9 cellular contexts compared by ENCODE assay signal in genomic region chr18:22667616-22668422, GRCh38.
DNase-seq lines count a peak whose midpoint lies in the region; ATAC-seq and TF ChIP-seq lines count a peak whose summit lies in the region.
"Had no signal": no experiment of that assay in that cellular context is flagged by ENCODE, and none has a peak within 500 bp of the region (broad histone marks: within the 10 kb centered on the region; RNA-seq: fewer than 3 reads in every experiment).

No MANE protein-coding gene starts in this region.

- H3K9me3 Mint-ChIP-seq in Caco-2 (ENCODE audit: unreplicated experiment): peaks cover 7% of the 10 kb centered on the region

- no peak overlapping the region for H3K4me3 Mint-ChIP-seq in Caco-2 (ENCODE audit: unreplicated experiment)

- ATAC-seq in GM18499 (IDR thresholded peaks at IDR 0.05; ENCODE audit: insufficient read depth, unreplicated experiment) (peak; percentile 49), HG03439 (IDR thresholded peaks at IDR 0.05; ENCODE audit: unreplicated experiment) (peak; percentile 64), omental fat pad (ENCODE audit: low FRiP score) (peak; percentile 46)

- no peak overlapping the region for H3K4me3 ChIP-seq in Caco-2 (ENCODE audit: low read depth, low read length)

- H3K27ac Mint-ChIP-seq in Caco-2 (ENCODE audit: unreplicated experiment): no peak overlapping the region

- no peaks in the 10 kb centered on the region for H3K36me3 Mint-ChIP-seq in Caco-2 (ENCODE audit: insufficient read depth, unreplicated experiment)

- no peaks in the 10 kb centered on the region for H3K36me3 ChIP-seq in Caco-2 (ENCODE audit: control insufficient read depth, insufficient read depth, low read length)

- H3K27me3 ChIP-seq in Caco-2 (replicated peaks; ENCODE audit: control insufficient read depth, insufficient read depth, low read length): no peaks in the 10 kb centered on the region

- H3K4me1 ChIP-seq in Caco-2: no peaks in the 10 kb centered on the region
- H3K4me1 ChIP-seq: parathyroid adenoma had no signal

- DNase-seq in astrocyte of the hippocampus (ENCODE audit: low read depth, low spot score) (peak; percentile 93), omental fat pad (ENCODE audit: low spot score) (no peak), NCI-H345 treated with DMSO at 0.1 percent for 48 hours (lab: John Stamatoyannopoulos, UW; ENCODE audit: unreplicated experiment) (no peak), NCI-H446 (lab: John Stamatoyannopoulos, UW) (no peak), DMS 273 (lab: John Stamatoyannopoulos, UW; ENCODE audit: unreplicated experiment) (no peak), Caco-2 (no peak)

- POLR2A ChIA-PET in Caco-2 (lab: Charles Lee): no interaction called here

- intact Hi-C loops in Caco-2 (cut with micrococcal nuclease; ENCODE audit: unreplicated experiment): no loop called here

- no peaks in the 10 kb centered on the region for H3K27me3 Mint-ChIP-seq in Caco-2 (ENCODE audit: insufficient read depth, unreplicated experiment)

- no TSS peak for BruUV-seq in Caco-2 (replicated peaks; lab: Mats Ljungman, UMichigan)

- TF ChIP-seq CTCF in omental fat pad (IDR thresholded peaks at IDR 0.05): no peak
- TF ChIP-seq CTCF in Caco-2 (IDR thresholded peaks at IDR 0.05; ENCODE audit: insufficient read depth in 1 of 2, low read depth in 1 of 2, low read length in 1 of 2, severe bottlenecking in 1 of 2, unreplicated experiment in 1 of 2): no peak

- no peaks in the 10 kb centered on the region for H3K4me1 Mint-ChIP-seq in Caco-2 (ENCODE audit: low read depth, unreplicated experiment)

- peaks cover 6% of the 10 kb centered on the region; the same call in 1 of the 2 replicates for H3K9me3 ChIP-seq in Caco-2

- CTCF ChIA-PET in Caco-2 (lab: Charles Lee): no interaction called here
